ENCODE assay signal across 22 cellular contexts in the genomic region with DNA sequence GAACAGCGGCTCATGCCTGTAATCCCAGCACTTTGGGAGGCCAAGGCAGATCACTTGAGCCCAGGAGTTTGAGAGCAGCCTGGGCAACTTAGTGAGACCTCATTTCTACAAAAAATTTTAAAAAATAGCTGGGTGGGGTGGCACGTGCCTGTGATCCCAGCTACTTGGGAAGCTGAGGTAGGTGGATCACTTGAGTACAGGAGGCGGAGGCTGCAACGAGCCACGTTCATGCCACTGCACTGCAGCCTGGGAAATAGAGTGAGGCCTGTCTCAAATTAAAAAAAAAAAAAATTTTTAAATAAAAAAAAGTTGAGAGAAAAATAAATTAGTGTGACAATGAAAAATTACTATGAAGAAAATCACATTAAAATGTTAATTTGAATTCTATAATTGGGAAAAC. TPM values are rescaled to one million over a fixed set of nuclear protein-coding genes. Genes with fewer than 3 reads are reported as not detected.
DNase-seq lines count a peak whose midpoint lies in the region; ATAC-seq and TF ChIP-seq lines count a peak whose summit lies in the region.
"Had no signal": no experiment of that assay in that cellular context is flagged by ENCODE, and none has a peak within 500 bp of the region (broad histone marks: within the 10 kb centered on the region; RNA-seq: fewer than 3 reads in every experiment).

No MANE protein-coding gene starts in this region.

- H3K4me1 ChIP-seq in heart left ventricle (peaks cover 0 to 24% (median 3%) of the 10 kb centered on the region in 12 donors), adipocyte (ENCODE audit: control insufficient read depth, insufficient read depth, low read length) (peaks cover 55% of the 10 kb centered on the region), lower lobe of right lung (peaks cover 4% of the 10 kb centered on the region), upper lobe of right lung (no peaks in the 10 kb centered on the region)

- H3K27ac ChIP-seq in heart left ventricle: peak overlapping the region in 11 of 12 donors; percentile 4 to 58 (median 49)
- peak overlapping the region; percentile 15 for H3K27ac ChIP-seq in lower lobe of right lung
- H3K27ac ChIP-seq in upper lobe of right lung: peak overlapping the region; percentile 63
- H3K27ac ChIP-seq: WERI-Rb-1 had no signal

- WGBS in heart left ventricle, 4 donors: 66 to 75% (median 69%) methylated on average over 5 of the region's 5 CpGs

- TF ChIP-seq POLR2A in heart left ventricle (IDR thresholded peaks at IDR 0.05): no peak

- intact Hi-C loops in heart left ventricle (cut with DNase I) (loop anchor here in 2 of 10 donors (5.0 to 10.0 kb wide), 2 partner anchors 217 to 405 kb away; no protein-coding TSS in a partner anchor), Right ventricle myocardium inferior (cut with DNase I) (no loop called here), lower lobe of right lung (cut with DNase I) (no loop called here), upper lobe of right lung (cut with DNase I) (no loop called here)

- ATAC-seq in heart left ventricle (no peak), Right ventricle myocardium inferior (no peak), lower lobe of right lung (no peak), upper lobe of right lung (no peak)
- ATAC-seq: HCT116; HepG2; natural killer cell treated with Interleukin-12 subunit alpha and Interleukin-12 subunit beta and Interleukin-15 and Interleukin-18, amount 100 ng/mL, for 72 hours; stimulated activated naive B cell treated with anti-CD40 and anti-IgM and Interleukin-4, amounts not matched to agents 10 μg/mL and 1 μg/mL and 100 μg/mL, for 72 hours; T-helper 17 cell had no signal

- TF ChIP-seq CTCF in heart left ventricle (IDR thresholded peaks at IDR 0.05) (no peak), lower lobe of right lung (IDR thresholded peaks at IDR 0.05) (no peak), upper lobe of right lung (IDR thresholded peaks at IDR 0.05) (no peak)

- DNase-seq in heart left ventricle: no peak
- DNase-seq in Right ventricle myocardium inferior (ENCODE audit: missing footprints): no peak
- DNase-seq in adipocyte (ENCODE audit: low read depth): no peak
- DNase-seq in lower lobe of right lung: no peak
- no peak for DNase-seq in upper lobe of right lung
- DNase-seq in AG20443 (ENCODE audit: low spot score): no peak
- no peak for DNase-seq in OCI-M1 (lab: John Stamatoyannopoulos, UW)
- DNase-seq in NCI-H146 (lab: John Stamatoyannopoulos, UW): no peak
- DNase-seq: activated CD4-positive, alpha-beta memory T cell treated with anti-CD3 and anti-CD28 coated beads for 36 hours; activated gamma-delta T cell treated with Interleukin-2 at 50 U/mL for 16 hours; cortex of kidney; NCI-H1417 treated with DMSO at 0.1 percent for 48 hours; NCI-H526 treated with DMSO at 0.1 percent for 48 hours; stimulated activated CD4-positive, alpha-beta T cell treated with anti-CD3 and anti-CD28 coated beads, Interleukin-2, amount 100 ng/mL, for 24 hours; stimulated activated naive B cell treated with anti-CD40 and anti-IgM and Interleukin-4, amounts not matched to agents 10 μg/mL and 1 μg/mL and 100 μg/mL, for 72 hours; T-helper 17 cell had no signal

- no peaks in the 10 kb centered on the region for H3K9me3 ChIP-seq in heart left ventricle
- no peaks in the 10 kb centered on the region for H3K9me3 ChIP-seq in adipocyte (ENCODE audit: control insufficient read depth, low read length)
- no peaks in the 10 kb centered on the region for H3K9me3 ChIP-seq in lower lobe of right lung
- no peaks in the 10 kb centered on the region for H3K9me3 ChIP-seq in upper lobe of right lung

- H3K36me3 ChIP-seq in heart left ventricle: no peaks in the 10 kb centered on the region
- no peaks in the 10 kb centered on the region for H3K36me3 ChIP-seq in adipocyte (ENCODE audit: control insufficient read depth, insufficient read depth, low read length, severe bottlenecking)
- H3K36me3 ChIP-seq in lower lobe of right lung: no peaks in the 10 kb centered on the region
- H3K36me3 ChIP-seq in upper lobe of right lung: no peaks in the 10 kb centered on the region
- H3K36me3 ChIP-seq: WERI-Rb-1 had no signal

- H3K27me3 ChIP-seq in heart left ventricle: no peaks in the 10 kb centered on the region
- H3K27me3 ChIP-seq in adipocyte (replicated peaks; ENCODE audit: control insufficient read depth, insufficient read depth, low read length): no peaks in the 10 kb centered on the region
- no peaks in the 10 kb centered on the region for H3K27me3 ChIP-seq in lower lobe of right lung (ENCODE audit: low read depth)
- H3K27me3 ChIP-seq in upper lobe of right lung: no peaks in the 10 kb centered on the region

- H3K4me3 ChIP-seq in heart left ventricle (peak overlapping the region in 7 of 12 donors; percentile 2 to 24 (median 14)), adipocyte (ENCODE audit: low read length) (no peak overlapping the region), lower lobe of right lung (no peak overlapping the region), upper lobe of right lung (no peak overlapping the region)
- H3K4me3 ChIP-seq: skin epidermis had no signal

- peak overlapping the region; percentile 47 for H3K9ac ChIP-seq in adipocyte (ENCODE audit: low read length)

RNA-seq across cellular contexts. Expression of a gene that starts 10.5 kb away (rescaled TPM):
- total RNA-seq in heart left ventricle: 10 to 100 TPM in 4 of 9 donors, 1 to 10 TPM in 5; 5.0 to 16.0 (median 7.9) TPM
- polyA plus RNA-seq in heart left ventricle: 1 to 10 TPM; 4.0 to 7.3 TPM
- total RNA-seq in Right ventricle myocardium inferior: 6.0 TPM
- total RNA-seq in lower lobe of right lung: 16.1 TPM
- total RNA-seq in upper lobe of right lung: 19.0 TPM
- total RNA-seq: activated CD4-positive, alpha-beta memory T cell treated with anti-CD3 and anti-CD28 coated beads for 36 hours; HepG2; natural killer cell treated with Interleukin-12 subunit alpha and Interleukin-12 subunit beta and Interleukin-15 and Interleukin-18, amount 100 ng/mL, for 72 hours had no signal
- polyA plus RNA-seq: CD14-positive monocyte, HepG2 had no signal

Comparison
In these comparisons a context has a peak if more than half of its experiments do, and no peak if none do; other contexts are left out.
1. H3K4me3 ChIP-seq: peak in heart left ventricle (7 of 12); none in adipocyte (single experiment), lower lobe of right lung (single experiment) and upper lobe of right lung (single experiment).
2. Peak in every context shown above with its lines, with median percentiles within 50 percentile points of each other: H3K27ac ChIP-seq.